ENCODE assay signal across 10 cellular contexts in the genomic region with DNA sequence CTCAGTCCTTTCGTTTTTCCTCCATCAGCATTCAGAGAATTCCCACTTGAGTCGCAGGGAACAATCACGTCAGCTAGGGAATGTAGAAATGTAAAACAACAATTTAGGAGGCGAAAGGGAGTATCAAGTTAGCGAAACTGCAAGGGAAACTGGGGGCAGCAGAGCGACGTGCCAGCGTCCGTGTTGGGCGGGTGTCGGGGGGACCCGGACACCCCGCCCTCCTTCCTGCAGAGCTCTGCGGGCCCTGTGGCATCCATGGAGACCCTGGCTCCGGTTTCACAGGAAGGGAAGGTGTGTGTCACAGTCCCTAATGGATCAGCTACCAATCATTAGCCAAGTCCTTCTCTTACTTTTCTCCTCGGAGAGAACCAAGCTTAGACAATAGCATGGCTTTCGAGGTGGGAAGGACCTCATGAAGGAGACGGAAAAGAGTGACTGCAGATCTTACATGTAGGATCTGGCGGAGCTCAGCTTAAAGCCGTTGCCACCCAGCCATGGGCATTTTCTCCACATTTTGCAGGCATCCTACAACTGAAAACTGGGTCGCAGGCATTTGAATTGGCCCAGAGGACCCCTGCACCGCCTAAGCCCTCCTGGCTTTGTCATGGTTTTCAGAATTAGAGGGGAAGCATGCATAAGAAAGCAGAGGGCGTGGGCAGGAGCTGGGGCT. TPM values are rescaled to one million over a fixed set of nuclear protein-coding genes. Genes with fewer than 3 reads are reported as not detected.
A peak's percentile ranks its signal among the peaks of the same experiment; 100 is the strongest.
DNase-seq lines count a peak whose midpoint lies in the region; ATAC-seq and TF ChIP-seq lines count a peak whose summit lies in the region.
"Had no signal": no experiment of that assay in that cellular context is flagged by ENCODE, and none has a peak within 500 bp of the region (broad histone marks: within the 10 kb centered on the region; RNA-seq: fewer than 3 reads in every experiment).

No MANE protein-coding gene starts in this region.

- no peaks in the 10 kb centered on the region for H3K4me1 ChIP-seq in NT2/D1 (ENCODE audit: insufficient read depth, insufficient read length)

- H3K36me3 ChIP-seq in NT2/D1 (ENCODE audit: insufficient read depth, insufficient read length, low read length): no peaks in the 10 kb centered on the region

- H3K9ac ChIP-seq in NT2/D1 (ENCODE audit: insufficient read length, low read depth): no peak overlapping the region

- H3K4me1 Mint-ChIP-seq in glutamatergic neuron (ENCODE audit: low read depth, unreplicated experiment) (peaks cover 10% of the 10 kb centered on the region), mesothelial cell of epicardium (peaks cover 41% of the 10 kb centered on the region)
- H3K4me1 Mint-ChIP-seq in stimulated activated naive CD8-positive, alpha-beta T cell treated with anti-CD3 and anti-CD28 coated beads, Interleukin-15, amount 100 ng/mL, for 72 hours: no peaks in the 10 kb centered on the region

- ATAC-seq in stimulated activated naive CD8-positive, alpha-beta T cell treated with anti-CD3 and anti-CD28 coated beads, Interleukin-15, amount 100 ng/mL, for 72 hours: no peak
- ATAC-seq in HG03135 (IDR thresholded peaks at IDR 0.05; ENCODE audit: unreplicated experiment) (no peak), HG03354 (IDR thresholded peaks at IDR 0.05; ENCODE audit: poor library complexity, severe bottlenecking, unreplicated experiment) (no peak), GM19328 (IDR thresholded peaks at IDR 0.05; ENCODE audit: unreplicated experiment) (no peak)
- ATAC-seq: HCT116 had no signal

- H3K36me3 Mint-ChIP-seq in glutamatergic neuron (ENCODE audit: unreplicated experiment) (no peaks in the 10 kb centered on the region), mesothelial cell of epicardium (no peaks in the 10 kb centered on the region)

- H3K4me3 Mint-ChIP-seq in glutamatergic neuron (ENCODE audit: unreplicated experiment): peak overlapping the region; percentile 75
- H3K4me3 Mint-ChIP-seq in mesothelial cell of epicardium: peak overlapping the region; percentile 49
- peak overlapping the region; percentile 4 to 13 for H3K4me3 Mint-ChIP-seq in stimulated activated naive CD8-positive, alpha-beta T cell treated with anti-CD3 and anti-CD28 coated beads, Interleukin-15, amount 100 ng/mL, for 72 hours

- no peaks in the 10 kb centered on the region for H3K27me3 ChIP-seq in NT2/D1 (ENCODE audit: insufficient read depth, insufficient read length)

- no peak for TF ChIP-seq CTCF in glutamatergic neuron (IDR thresholded peaks at IDR 0.05; ENCODE audit: partially characterized antibody, unreplicated experiment)
- no peak for TF ChIP-seq CTCF in mesothelial cell of epicardium (IDR thresholded peaks at IDR 0.05; ENCODE audit: unreplicated experiment)

- DNase-seq in NT2/D1 (ENCODE audit: low read depth, low spot score) (peak; percentile 98), glutamatergic neuron (peak; percentile 36), mesothelial cell of epicardium (ENCODE audit: low spot score in 2 of 2, unreplicated experiment in 2 of 2) (no peak), HK-2 (ENCODE audit: unreplicated experiment) (no peak)
- DNase-seq in stimulated activated naive CD8-positive, alpha-beta T cell treated with anti-CD3 and anti-CD28 coated beads, Interleukin-15, amount 100 ng/mL, for 72 hours: no peak
- DNase-seq: DMS53 had no signal

- no peaks in the 10 kb centered on the region for H3K9me3 ChIP-seq in NT2/D1 (ENCODE audit: insufficient read depth, low read length)

- H3K27ac Mint-ChIP-seq in glutamatergic neuron (ENCODE audit: unreplicated experiment) (peak overlapping the region; percentile 69), mesothelial cell of epicardium (peak overlapping the region; percentile 35)
- H3K27ac Mint-ChIP-seq in stimulated activated naive CD8-positive, alpha-beta T cell treated with anti-CD3 and anti-CD28 coated beads, Interleukin-15, amount 100 ng/mL, for 72 hours: no peak overlapping the region

- peak overlapping the region; percentile 31 for H3K4me3 ChIP-seq in NT2/D1 (ENCODE audit: insufficient read length, low read depth)

- H3K27me3 Mint-ChIP-seq in glutamatergic neuron (ENCODE audit: unreplicated experiment) (peaks cover 2% of the 10 kb centered on the region), mesothelial cell of epicardium (ENCODE audit: low read depth) (no peaks in the 10 kb centered on the region)
- H3K27me3 Mint-ChIP-seq in stimulated activated naive CD8-positive, alpha-beta T cell treated with anti-CD3 and anti-CD28 coated beads, Interleukin-15, amount 100 ng/mL, for 72 hours: peaks cover 17% of the 10 kb centered on the region

- no peaks in the 10 kb centered on the region for H3K9me3 Mint-ChIP-seq in glutamatergic neuron (ENCODE audit: unreplicated experiment)
- no peaks in the 10 kb centered on the region for H3K9me3 Mint-ChIP-seq in mesothelial cell of epicardium
- no peaks in the 10 kb centered on the region for H3K9me3 Mint-ChIP-seq in stimulated activated naive CD8-positive, alpha-beta T cell treated with anti-CD3 and anti-CD28 coated beads, Interleukin-15, amount 100 ng/mL, for 72 hours

RNA-seq across cellular contexts. Expression of a gene that starts 33.7 kb away (rescaled TPM):
- total RNA-seq in glutamatergic neuron (ENCODE audit: unreplicated experiment) (576 TPM), mesothelial cell of epicardium (45.0 to 47.0 TPM (median 46.2 TPM) in 3 replicates)

Comparison
In these comparisons a context has a peak if more than half of its experiments do, and no peak if none do; other contexts are left out.
1. DNase-seq: peak in NT2/D1 (single experiment) and glutamatergic neuron (single experiment); none in mesothelial cell of epicardium (0 of 2), stimulated activated naive CD8-positive, alpha-beta T cell treated with anti-CD3 and anti-CD28 coated beads, Interleukin-15, amount 100 ng/mL, for 72 hours (0 of 2) and HK-2 (single experiment).
2. H3K27ac Mint-ChIP-seq: peak in glutamatergic neuron (single experiment) and mesothelial cell of epicardium (single experiment); none in stimulated activated naive CD8-positive, alpha-beta T cell treated with anti-CD3 and anti-CD28 coated beads, Interleukin-15, amount 100 ng/mL, for 72 hours (0 of 2).
3. H3K4me3 Mint-ChIP-seq: peak in every context shown above with its lines; median percentile 75 in glutamatergic neuron; 49 in mesothelial cell of epicardium; 8 in stimulated activated naive CD8-positive, alpha-beta T cell treated with anti-CD3 and anti-CD28 coated beads, Interleukin-15, amount 100 ng/mL, for 72 hours.
4. RNA of a gene that starts 33.7 kb away (total RNA-seq): 576 TPM in glutamatergic neuron (single experiment); 45.0 to 47.0 TPM in mesothelial cell of epicardium; every median in the first group is over 10 times any median in the second.